Comparison of ENCODE assay signal across 2 cellular contexts in the genomic region with DNA sequence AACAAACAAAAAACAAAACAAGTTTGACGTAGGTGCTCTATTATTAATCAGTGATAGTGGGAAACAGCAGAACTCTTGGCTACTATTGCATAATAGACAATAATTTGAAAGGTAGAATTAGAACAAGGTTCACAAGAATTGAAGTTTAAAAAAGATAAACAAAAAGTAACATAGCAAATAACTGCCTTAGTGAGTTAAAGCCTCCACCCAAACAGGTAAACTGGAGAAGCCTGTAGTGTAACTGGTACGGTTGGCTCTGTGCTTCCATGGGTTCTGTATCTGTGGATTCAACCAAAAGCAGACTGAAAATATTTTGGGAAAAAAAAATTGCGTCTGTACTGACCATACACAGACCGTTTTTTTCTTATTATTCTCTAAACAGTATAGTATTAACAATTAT.
TF ChIP-seq lines count a peak whose summit lies in the region.

No MANE protein-coding gene starts in this region.

TF ChIP-seq in GM12878, 131 proteins besides CTCF, POLR2A, EP300 and RAD21 (continues in another document):
- TF ChIP-seq ZNF592 (IDR thresholded peaks at IDR 0.05) (no peak), CHD2 (IDR thresholded peaks at IDR 0.05; ENCODE audit: borderline replicate concordance, low read depth, low read length) (no peak), NR2F1 (conservative IDR thresholded peaks at IDR 0.05) (no peak), KDM1A (IDR thresholded peaks at IDR 0.05; ENCODE audit: borderline replicate concordance) (no peak), ELK1 (IDR thresholded peaks at IDR 0.05; ENCODE audit: low read depth, low read length) (no peak), SUZ12 (IDR thresholded peaks at IDR 0.05; ENCODE audit: unreplicated experiment) (no peak), ZNF274 (IDR thresholded peaks at IDR 0.05; ENCODE audit: insufficient read depth, insufficient read length) (no peak), EED (IDR thresholded peaks at IDR 0.05; ENCODE audit: low read depth) (no peak), PKNOX1 (IDR thresholded peaks at IDR 0.05) (no peak), ZBTB33 (IDR thresholded peaks at IDR 0.05) (no peak), MTA2 (IDR thresholded peaks at IDR 0.05; ENCODE audit: low read depth) (no peak), BRCA1 (IDR thresholded peaks at IDR 0.05; ENCODE audit: low read depth, low read length) (no peak), PBX3 (IDR thresholded peaks at IDR 0.05; ENCODE audit: insufficient replicate concordance, low read depth, low read length) (no peak)

TF ChIP-seq in HepG2, 621 proteins besides CTCF, POLR2A, EP300 and RAD21:
- TF ChIP-seq CEBPB (IDR thresholded peaks at IDR 0.05; ENCODE audit: borderline replicate concordance, low read depth, low read length) = peak; percentile 23; the same call in 1 of the 2 replicates
- no peak for TF ChIP-seq ZNF543 (CRISPR knock-in tag; IDR thresholded peaks at IDR 0.05)
